ENCODE assay signal across 11 cellular contexts in the genomic region with DNA sequence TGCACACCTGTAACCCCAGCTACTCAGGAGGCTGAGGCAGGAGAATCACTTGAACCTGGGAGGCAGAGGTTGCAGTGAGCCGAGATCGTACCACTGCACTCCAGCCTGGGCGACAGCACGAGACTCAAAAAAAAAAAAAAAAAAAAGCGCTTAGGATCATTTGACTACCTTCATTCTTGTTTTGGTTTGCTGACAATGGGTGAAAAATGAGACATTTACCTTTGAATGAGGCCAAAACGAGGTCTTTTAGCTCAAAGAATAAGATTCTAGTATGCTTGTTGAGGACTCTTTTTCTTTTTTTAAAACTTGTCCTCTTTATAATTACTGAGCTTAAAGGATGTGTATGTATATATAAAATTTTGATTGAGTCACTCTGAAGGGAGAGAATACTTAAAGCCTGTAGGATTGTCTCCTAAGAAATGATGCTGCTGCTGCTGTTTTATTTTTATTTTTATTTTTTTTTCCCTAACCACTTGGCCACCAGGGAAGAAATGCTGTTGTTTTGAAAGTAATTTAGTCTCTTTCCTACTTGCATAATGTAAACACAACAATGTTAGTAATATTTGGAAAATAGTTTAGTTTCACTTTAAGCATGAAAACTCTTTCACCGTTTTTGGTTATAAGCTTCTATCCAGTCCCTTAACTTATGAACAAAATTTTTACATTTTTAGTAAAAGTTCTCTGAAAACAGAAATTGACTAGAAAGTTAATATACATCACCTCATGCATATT. TPM values are rescaled to one million over a fixed set of nuclear protein-coding genes. Genes with fewer than 3 reads are reported as not detected.
A peak's percentile ranks its signal among the peaks of the same experiment; 100 is the strongest.
DNase-seq lines count a peak whose midpoint lies in the region; ATAC-seq and TF ChIP-seq lines count a peak whose summit lies in the region.
"Had no signal": no experiment of that assay in that cellular context is flagged by ENCODE, and none has a peak within 500 bp of the region (broad histone marks: within the 10 kb centered on the region; RNA-seq: fewer than 3 reads in every experiment).

No MANE protein-coding gene starts in this region.

- no peaks in the 10 kb centered on the region for H3K9me3 ChIP-seq in KOPT-K1 (ENCODE audit: insufficient read depth, low read length, poor library complexity, severe bottlenecking)
- H3K9me3 ChIP-seq: suprapubic skin had no signal

- no peak for TF ChIP-seq CTCF in progenitor cell of endocrine pancreas (IDR thresholded peaks at IDR 0.05; ENCODE audit: unreplicated experiment)

- peaks cover 5 to 15% (median 13%) of the 10 kb centered on the region in 3 donors for H3K36me3 Mint-ChIP-seq in immature natural killer cell
- peaks cover 9% of the 10 kb centered on the region for H3K36me3 Mint-ChIP-seq in progenitor cell of endocrine pancreas (ENCODE audit: insufficient read depth)

- H3K27ac Mint-ChIP-seq in immature natural killer cell (peak overlapping the region in 5 of 6 donors; percentile 15 to 81 (median 69)), progenitor cell of endocrine pancreas (no peak overlapping the region)

- H3K27me3 Mint-ChIP-seq in immature natural killer cell (ENCODE audit: low read depth in 3 of 3) (no peaks in the 10 kb centered on the region), progenitor cell of endocrine pancreas (no peaks in the 10 kb centered on the region)

- peak; percentile 34 for ATAC-seq in GM18502 (IDR thresholded peaks at IDR 0.05; ENCODE audit: poor library complexity, unreplicated experiment)
- peak; percentile 5 for ATAC-seq in GM21717 (IDR thresholded peaks at IDR 0.05; ENCODE audit: unreplicated experiment)
- ATAC-seq in sciatic nerve: no peak

- intact Hi-C loops in sciatic nerve (cut with DNase I): no loop called here

- no peaks in the 10 kb centered on the region for H3K9me3 Mint-ChIP-seq in immature natural killer cell
- no peaks in the 10 kb centered on the region for H3K9me3 Mint-ChIP-seq in progenitor cell of endocrine pancreas (ENCODE audit: low read depth)

- peaks cover 35% of the 10 kb centered on the region for H3K36me3 ChIP-seq in KOPT-K1 (ENCODE audit: insufficient read depth, low read length)

- H3K4me3 Mint-ChIP-seq in immature natural killer cell (peak overlapping the region; percentile 38 to 64 (median 49)), progenitor cell of endocrine pancreas (ENCODE audit: low read depth) (no peak overlapping the region)

- peak overlapping the region; percentile 50 for H3K27ac ChIP-seq in KOPT-K1 (ENCODE audit: low read depth, low read length, poor library complexity, severe bottlenecking)
- H3K27ac ChIP-seq: suprapubic skin, VCaP had no signal

- H3K4me1 Mint-ChIP-seq in immature natural killer cell: peaks cover 56 to 72% of the 10 kb centered on the region in 2 donors
- H3K4me1 Mint-ChIP-seq in progenitor cell of endocrine pancreas (ENCODE audit: low read depth): peaks cover 3% of the 10 kb centered on the region

- DNase-seq in immature natural killer cell (no peak), SIG-M5 (lab: John Stamatoyannopoulos, UW) (no peak), sciatic nerve (ENCODE audit: low spot score) (no peak), progenitor cell of endocrine pancreas (ENCODE audit: low spot score, unreplicated experiment) (no peak), HUDEP-2 (lab: John Stamatoyannopoulos, UW; ENCODE audit: unreplicated experiment in 76 of 76) (no peak)
- DNase-seq: NCI-H524 had no signal

RNA-seq across cellular contexts. Expression of gene UBR2, which starts 7.9 kb away (rescaled TPM):
- 10 to 100 TPM in 2 of 3 donors, 1 to 10 TPM in 1; 6.4 to 17.7 (median 10.6) TPM for polyA plus RNA-seq in immature natural killer cell
- total RNA-seq in sciatic nerve (40.9 TPM), progenitor cell of endocrine pancreas (31.9 and 32.3 TPM in 2 replicates)
